ENCODE assay signal across 8 cellular contexts in the genomic region with DNA sequence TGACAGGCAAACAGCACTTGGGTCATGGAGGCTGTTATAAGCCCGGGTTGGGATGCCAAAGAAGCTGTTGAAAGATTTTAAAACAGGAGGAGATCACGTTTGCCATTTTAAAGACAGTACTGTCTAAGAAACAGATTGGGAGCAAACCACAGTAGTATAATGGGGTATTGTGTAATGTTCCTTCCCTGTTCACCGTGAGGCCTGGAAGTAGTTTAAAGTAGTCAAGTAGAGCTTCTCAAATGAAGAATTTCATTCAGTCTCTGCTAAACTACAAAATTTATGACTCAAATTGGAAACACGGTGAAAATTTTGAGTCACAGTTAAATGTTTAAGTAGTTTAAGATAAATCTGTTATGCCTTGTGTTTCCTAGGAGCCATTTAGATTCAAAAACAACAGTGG. TPM values are rescaled to one million over a fixed set of nuclear protein-coding genes. Genes with fewer than 3 reads are reported as not detected.
DNase-seq lines count a peak whose midpoint lies in the region; ATAC-seq and TF ChIP-seq lines count a peak whose summit lies in the region.

No MANE protein-coding gene starts in this region.

- TF ChIP-seq CTCF in astrocyte of the spinal cord (IDR thresholded peaks at IDR 0.05; ENCODE audit: low read depth, low read length), result no peak

- DNase-seq in A172 (ENCODE audit: low spot score) (peak; percentile 39), HT1080 (ENCODE audit: low read depth) (peak; percentile 61), astrocyte of the spinal cord (ENCODE audit: low read depth, low spot score) (peak; percentile 77), medulla oblongata (ENCODE audit: extremely low spot score) (peak; percentile 29), NCI-H128 (lab: John Stamatoyannopoulos, UW; ENCODE audit: unreplicated experiment) (no peak)
- DNase-seq in activated CD4-positive, alpha-beta T cell treated with anti-CD3 and anti-CD28 coated beads for 48 hours, result no peak

- ATAC-seq in HG02981 (IDR thresholded peaks at IDR 0.05; ENCODE audit: unreplicated experiment) (no peak), GM18861 (IDR thresholded peaks at IDR 0.05; ENCODE audit: unreplicated experiment) (no peak)

- no peak overlapping the region for H3K4me3 ChIP-seq in astrocyte of the spinal cord (ENCODE audit: low read depth, low read length)

- in situ Hi-C loops in astrocyte of the spinal cord (cut with HindIII; ENCODE audit: low sequenced_read_pairs), result no loop called here

RNA-seq across cellular contexts. Expression of a gene that starts 35.8 kb away (rescaled TPM):
- total RNA-seq in A172 (2014; rRNA removed; shearing (Covaris generic)), result 93.0 and 108 TPM in 2 replicates
- 93.8 and 114 TPM in 2 replicates for total RNA-seq in HT1080 (2014; rRNA removed; shearing (Covaris generic))
- polyA plus RNA-seq in HT1080 (2015; cell fraction: cytosol; rRNA removed), result 108 and 138 TPM in 2 replicates
- polyA plus RNA-seq in HT1080 (2015; cell fraction: nucleus; rRNA removed), result 284 and 324 TPM in 2 replicates

Comparison
In these comparisons a context has a peak if more than half of its experiments do, and no peak if none do; other contexts are left out.
1. DNase-seq: peak in A172 (single experiment), HT1080 (single experiment), astrocyte of the spinal cord (single experiment) and medulla oblongata (single experiment); none in activated CD4-positive, alpha-beta T cell treated with anti-CD3 and anti-CD28 coated beads for 48 hours (single experiment) and NCI-H128 (single experiment).